In genomic region chr6:38034269-38034914, GRCh38 we compare ENCODE assay signal across 8 cellular contexts.
A peak's percentile ranks its signal among the peaks of the same experiment; 100 is the strongest.
DNase-seq lines count a peak whose midpoint lies in the region; ATAC-seq and TF ChIP-seq lines count a peak whose summit lies in the region.

No MANE protein-coding gene starts in this region.

- H3K56ac ChIP-seq in mesendoderm (ENCODE audit: low read length), result no peak overlapping the region

- no peak overlapping the region for H3K18ac ChIP-seq in mesendoderm (ENCODE audit: low read length)

- no peak overlapping the region for H2BK5ac ChIP-seq in mesendoderm (ENCODE audit: low read length)

- H3K4me3 ChIP-seq in Jurkat, Clone E6-1 (ENCODE audit: low read length), result no peak overlapping the region
- no peak overlapping the region for H3K4me3 ChIP-seq in astrocyte of the spinal cord (ENCODE audit: low read depth, low read length)
- no peak overlapping the region for H3K4me3 ChIP-seq in mesendoderm (ENCODE audit: low read length)

- no peak overlapping the region for H3K27ac ChIP-seq in mesendoderm (ENCODE audit: low read depth, low read length)

- peak overlapping the region in 1 of 7 donors; percentile 30 for H3K27ac Mint-ChIP-seq in CD14-positive monocyte
- H3K27ac Mint-ChIP-seq in activated CD8-positive, alpha-beta memory T cell treated with anti-CD3 and anti-CD28 coated beads, Interleukin-2, amount 10 ng/mL, durations not matched to agents 7 days and 5 days, result no peak overlapping the region

- intact Hi-C loops in CD14-positive monocyte (cut with micrococcal nuclease), result no loop called here

- WGBS in mesendoderm (ENCODE audit: extremely low coverage, insufficient coverage, low lambda C conversion rate), result no CpG with 5 or more reads among the region's 1 CpG

- peaks cover 0 to 2% of the 10 kb centered on the region in 2 donors for H3K36me3 Mint-ChIP-seq in CD14-positive monocyte
- H3K36me3 Mint-ChIP-seq in activated CD8-positive, alpha-beta memory T cell treated with anti-CD3 and anti-CD28 coated beads, Interleukin-2, amount 10 ng/mL, durations not matched to agents 7 days and 5 days, result peaks cover 12% of the 10 kb centered on the region

- no peak overlapping the region for H3K4ac ChIP-seq in mesendoderm (ENCODE audit: low read depth, low read length)

- no peaks in the 10 kb centered on the region for H3K9me3 Mint-ChIP-seq in CD14-positive monocyte
- no peaks in the 10 kb centered on the region for H3K9me3 Mint-ChIP-seq in activated CD8-positive, alpha-beta memory T cell treated with anti-CD3 and anti-CD28 coated beads, Interleukin-2, amount 10 ng/mL, durations not matched to agents 7 days and 5 days (ENCODE audit: low read depth)

- no peaks in the 10 kb centered on the region for H3K4me1 ChIP-seq in mesendoderm (ENCODE audit: control insufficient read depth, low read depth, low read length)

- H2AK5ac ChIP-seq in mesendoderm (ENCODE audit: low read length), result no peak overlapping the region

- DNase-seq in CD14-positive monocyte (ENCODE audit: low spot score) (no peak), astrocyte of the spinal cord (ENCODE audit: low read depth, low spot score) (peak; percentile 67), mesendoderm (peak; percentile 51), DMS153 (lab: John Stamatoyannopoulos, UW) (no peak), activated T-cell treated with anti-CD3 and anti-CD28 coated beads for 4 hours (no peak)
- DNase-seq in Jurkat, Clone E6-1 (ENCODE audit: low read depth, low spot score), result peak; percentile 19
- DNase-seq in activated CD8-positive, alpha-beta memory T cell treated with anti-CD3 and anti-CD28 coated beads, Interleukin-2, amount 10 ng/mL, durations not matched to agents 7 days and 5 days, result no peak

- no peak overlapping the region for H3K4me3 Mint-ChIP-seq in CD14-positive monocyte
- H3K4me3 Mint-ChIP-seq in activated CD8-positive, alpha-beta memory T cell treated with anti-CD3 and anti-CD28 coated beads, Interleukin-2, amount 10 ng/mL, durations not matched to agents 7 days and 5 days, result no peak overlapping the region

- H3K23ac ChIP-seq in mesendoderm (ENCODE audit: low read length), result no peak overlapping the region

- no peaks in the 10 kb centered on the region for H3K79me2 ChIP-seq in mesendoderm (ENCODE audit: control insufficient read depth, insufficient read depth, low read length)

- H3K79me1 ChIP-seq in mesendoderm (ENCODE audit: low read length), result peaks cover 6% of the 10 kb centered on the region

- H3K4me1 Mint-ChIP-seq in CD14-positive monocyte, result peaks cover 14% of the 10 kb centered on the region
- H3K4me1 Mint-ChIP-seq in activated CD8-positive, alpha-beta memory T cell treated with anti-CD3 and anti-CD28 coated beads, Interleukin-2, amount 10 ng/mL, durations not matched to agents 7 days and 5 days, result peaks cover 22% of the 10 kb centered on the region

- no peak overlapping the region for H4K5ac ChIP-seq in mesendoderm (ENCODE audit: low read length)

- no peak overlapping the region for H4K8ac ChIP-seq in mesendoderm (ENCODE audit: low read depth, low read length)

- CTCF ChIA-PET in activated CD8-positive, alpha-beta memory T cell treated with anti-CD3 and anti-CD28 coated beads, Interleukin-2, amount 10 ng/mL, durations not matched to agents 7 days and 5 days (lab: Charles Lee), result interaction anchor here (0.9 to 2.5 kb wide), 12 partner anchors 10 to 686 kb away, joined by 3 to 8 read pairs (median 4); no protein-coding TSS in a partner anchor

- in situ Hi-C loops in astrocyte of the spinal cord (cut with HindIII; ENCODE audit: low sequenced_read_pairs), result no loop called here

- no peaks in the 10 kb centered on the region for H3K27me3 Mint-ChIP-seq in CD14-positive monocyte (ENCODE audit: low read depth in 3 of 3)
- H3K27me3 Mint-ChIP-seq in activated CD8-positive, alpha-beta memory T cell treated with anti-CD3 and anti-CD28 coated beads, Interleukin-2, amount 10 ng/mL, durations not matched to agents 7 days and 5 days, result no peaks in the 10 kb centered on the region

- no peaks in the 10 kb centered on the region for H3K27me3 ChIP-seq in mesendoderm (ENCODE audit: insufficient read depth, low read length, poor library complexity)

- no peak overlapping the region for H2BK15ac ChIP-seq in mesendoderm (replicated peaks; ENCODE audit: low read depth)

- no peak overlapping the region for H3K4me2 ChIP-seq in mesendoderm (ENCODE audit: low read length)

- no peak for ATAC-seq in HG03442 (IDR thresholded peaks at IDR 0.05; ENCODE audit: unreplicated experiment)
- no peak for ATAC-seq in activated CD8-positive, alpha-beta memory T cell treated with anti-CD3 and anti-CD28 coated beads, Interleukin-2, amount 10 ng/mL, durations not matched to agents 7 days and 5 days

- no peak overlapping the region for H2BK120ac ChIP-seq in mesendoderm (ENCODE audit: low read depth, low read length)

- no peaks in the 10 kb centered on the region for H3K36me3 ChIP-seq in mesendoderm (ENCODE audit: control insufficient read depth, insufficient read depth, low read length)

- TF ChIP-seq CTCF in CD14-positive monocyte (IDR thresholded peaks at IDR 0.05) (peak; percentile 43), astrocyte of the spinal cord (IDR thresholded peaks at IDR 0.05; ENCODE audit: low read depth, low read length) (peak; percentile 75)

- H3K9ac ChIP-seq in mesendoderm (ENCODE audit: low read length), result no peak overlapping the region

Comparison
In these comparisons a context has a peak if more than half of its experiments do, and no peak if none do; other contexts are left out.
1. DNase-seq: peak in Jurkat, Clone E6-1 (single experiment), astrocyte of the spinal cord (single experiment) and mesendoderm (single experiment); none in CD14-positive monocyte (single experiment), DMS153 (single experiment), activated T-cell treated with anti-CD3 and anti-CD28 coated beads for 4 hours (single experiment) and activated CD8-positive, alpha-beta memory T cell treated with anti-CD3 and anti-CD28 coated beads, Interleukin-2, amount 10 ng/mL, durations not matched to agents 7 days and 5 days (single experiment).